23 cellular contexts compared by ENCODE assay signal in genomic region chr12:18387706-18388105, GRCh38.
"Had no signal": no experiment of that assay in that cellular context is flagged by ENCODE, and none has a peak within 500 bp of the region (broad histone marks: within the 10 kb centered on the region; RNA-seq: fewer than 3 reads in every experiment).

No MANE protein-coding gene starts in this region.

- H3K9me3 ChIP-seq: Peyer's patch, SJCRH30 had no signal

- ATAC-seq: Right ventricle myocardium inferior, SK-N-SH treated with all-trans-retinoic acid at 6 μM for 48 hours had no signal

- H3K4me1 ChIP-seq: Peyer's patch had no signal

- H3K36me3 ChIP-seq: Peyer's patch, SJCRH30 had no signal

- H3K27me3 ChIP-seq: Peyer's patch, SJCRH30 had no signal

- DNase-seq: KBM-7, MM.1S, MV-4-11, NCI-H1048, NCI-H1105, NCI-H1417, NCI-H1436 treated with DMSO at 0.1 percent for 48 hours, NCI-H1694, NCI-H187 treated with DMSO at 0.1 percent for 48 hours, NCI-H2029 treated with DMSO at 0.1 percent for 48 hours, NCI-H2227 treated with DMSO at 0.1 percent for 48 hours, NCI-H446, NCI-H510A, NCI-H524 treated with DMSO at 0.1 percent for 48 hours, NCI-H69, NCI-H774, PC-9, Peyer's patch, SHP77 treated with DMSO at 0.1 percent for 48 hours, SJCRH30 had no signal

- H2AFZ ChIP-seq: PC-9 had no signal

- H3K4me2 ChIP-seq: PC-9 had no signal

- H3K27ac ChIP-seq: HL-60, PC-9, Peyer's patch, SJCRH30 had no signal

- H3K4me3 ChIP-seq: PC-9, Peyer's patch, SJCRH30 had no signal
